Comparison of ENCODE assay signal across 1 cellular context in the genomic region with DNA sequence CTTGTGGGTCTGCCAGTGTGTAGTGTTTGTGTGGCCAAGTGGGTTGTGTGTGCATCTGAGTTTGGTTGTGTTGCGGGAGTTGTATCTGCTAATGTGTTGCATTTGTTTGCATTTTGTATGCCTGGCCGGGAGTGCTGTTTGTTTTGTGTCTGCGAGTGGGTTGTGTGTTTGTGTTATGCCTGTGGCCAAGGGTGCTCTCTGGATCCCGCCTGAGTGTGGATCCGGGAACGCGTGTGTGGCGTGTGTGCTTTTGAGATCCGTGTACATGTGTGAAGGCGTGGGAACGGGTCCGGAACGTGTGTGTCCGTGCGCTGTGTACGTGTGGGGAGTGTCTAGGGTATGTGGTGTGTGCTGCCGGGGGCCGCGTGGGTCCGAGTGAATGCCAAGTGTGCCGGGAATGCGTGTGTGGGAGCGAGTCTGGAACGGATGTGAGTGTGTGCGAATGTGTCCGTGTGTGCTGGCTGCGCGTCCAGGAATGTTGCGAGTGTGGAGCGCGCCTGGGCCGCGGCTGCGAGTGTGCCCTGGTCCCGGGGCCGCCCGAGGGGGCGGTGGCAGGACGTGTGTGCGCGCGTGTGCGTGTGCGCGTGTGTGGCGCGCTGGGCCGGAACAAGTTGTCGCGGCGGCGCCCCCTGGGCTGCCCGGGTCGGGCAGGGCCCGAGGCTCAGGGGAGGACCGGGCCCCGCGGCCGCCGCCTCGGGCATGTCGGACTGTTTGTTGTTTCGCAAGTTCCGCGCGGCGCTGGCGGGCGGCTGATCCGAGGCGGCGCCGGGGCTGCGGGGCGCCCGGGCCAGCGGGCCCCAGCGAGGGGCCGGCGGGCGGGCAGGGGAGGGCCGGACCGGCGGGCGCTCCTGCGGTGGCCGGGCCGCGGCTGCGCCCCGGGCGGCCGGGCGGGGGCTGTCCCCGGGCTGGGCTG.
A peak's percentile ranks its signal among the peaks of the same experiment; 100 is the strongest.
TF ChIP-seq lines count a peak whose summit lies in the region.

No MANE protein-coding gene starts in this region.

TF ChIP-seq in HepG2, 621 proteins besides CTCF, POLR2A, EP300 and RAD21 (continued from another document):
- TF ChIP-seq PRDM10 (CRISPR knock-in tag; IDR thresholded peaks at IDR 0.05; ENCODE audit: low read depth) = no peak
- no peak for TF ChIP-seq ZSCAN12 (CRISPR knock-in tag; IDR thresholded peaks at IDR 0.05)
- TF ChIP-seq TERF1 (CRISPR knock-in tag; IDR thresholded peaks at IDR 0.05) = 0 out of 2 replicates have a peak, but pooled peaks have one; percentile 55
- TF ChIP-seq, protein P1, sequence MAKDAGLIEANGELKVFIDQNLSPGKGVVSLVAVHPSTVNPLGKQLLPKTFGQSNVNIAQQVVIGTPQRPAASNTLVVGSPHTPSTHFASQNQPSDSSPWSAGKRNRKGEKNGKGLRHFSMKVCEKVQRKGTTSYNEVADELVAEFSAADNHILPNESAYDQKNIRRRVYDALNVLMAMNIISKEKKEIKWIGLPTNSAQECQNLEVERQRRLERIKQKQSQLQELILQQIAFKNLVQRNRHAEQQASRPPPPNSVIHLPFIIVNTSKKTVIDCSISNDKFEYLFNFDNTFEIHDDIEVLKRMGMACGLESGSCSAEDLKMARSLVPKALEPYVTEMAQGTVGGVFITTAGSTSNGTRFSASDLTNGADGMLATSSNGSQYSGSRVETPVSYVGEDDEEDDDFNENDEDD (CRISPR knock-in tag; IDR thresholded peaks at IDR 0.05; ENCODE audit: borderline replicate concordance) = peak; percentile 15; the same call in 1 of the 2 replicates
- no peak for TF ChIP-seq ZZZ3 (CRISPR knock-in tag; IDR thresholded peaks at IDR 0.05; ENCODE audit: borderline replicate concordance)
TF ChIP-seq in HepG2: peak in this region for 89.
